In the genomic region with DNA sequence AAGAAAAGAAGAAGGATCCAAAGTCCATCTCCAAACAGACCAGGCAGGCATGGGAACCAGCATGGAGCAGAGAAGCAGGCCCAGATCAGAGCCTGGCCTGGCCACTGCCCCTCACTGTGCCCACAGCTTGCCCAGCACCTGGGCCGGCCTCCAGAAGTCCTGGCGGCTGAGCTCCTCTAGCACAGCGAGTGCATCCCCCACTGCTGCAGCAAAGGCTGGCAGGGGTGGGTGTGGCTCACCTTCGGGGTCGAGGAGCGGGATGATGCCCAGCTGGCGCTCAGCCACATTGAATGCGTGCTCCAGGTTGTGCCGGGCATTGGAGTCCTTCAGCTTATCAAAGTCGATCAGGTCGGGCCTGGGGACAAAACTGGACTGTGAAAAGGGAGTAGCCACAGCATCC, we compare ENCODE assay signal across 16 cellular contexts.
DNase-seq lines count a peak whose midpoint lies in the region; ATAC-seq, FAIRE-seq and TF ChIP-seq lines count a peak whose summit lies in the region.
"Had no signal": no experiment of that assay in that cellular context is flagged by ENCODE, and none has a peak within 500 bp of the region (broad histone marks: within the 10 kb centered on the region; RNA-seq: fewer than 3 reads in every experiment).

No MANE protein-coding gene starts in this region.

- peak; percentile 55 for FAIRE-seq in urothelium cell line (lab: Jason Lieb, UNC)
- FAIRE-seq: D721Med, GM19239 had no signal

- no peak overlapping the region for H2BK120ac ChIP-seq in neuronal stem cell (ENCODE audit: low read depth, low read length)

- H2AK5ac ChIP-seq in neuronal stem cell (ENCODE audit: low read depth, low read length), result peak overlapping the region; percentile 31

- no peak overlapping the region for H3K9ac ChIP-seq in neuronal stem cell (ENCODE audit: low read depth, low read length, poor library complexity)

- no peak overlapping the region for H3K18ac ChIP-seq in neuronal stem cell (ENCODE audit: low read length)

- whole genome bisulfite sequencing in neuronal stem cell (ENCODE audit: extremely low coverage in 2 of 2, insufficient read length in 2 of 2, insufficient replicate concordance in 1 of 2), 2 donors, result no CpG with 5 or more reads among the region's 11 CpGs

- H2BK5ac ChIP-seq in neuronal stem cell (ENCODE audit: low read length), result no peak overlapping the region

- peak overlapping the region; percentile 62 for H2BK15ac ChIP-seq in neuronal stem cell (ENCODE audit: low read length)

- no peak for TF ChIP-seq CTCF in breast epithelium (IDR thresholded peaks at IDR 0.05)

- no peaks in the 10 kb centered on the region for H3K79me1 ChIP-seq in neuronal stem cell (ENCODE audit: low read depth, low read length)

- no peak overlapping the region for H3K4me2 ChIP-seq in neuronal stem cell (ENCODE audit: insufficient read depth, low read length, poor library complexity, severe bottlenecking)
- H3K4me2 ChIP-seq: A549 had no signal

- H3K36me3 ChIP-seq in neuronal stem cell (replicated peaks in 1 of 2; ENCODE audit: control insufficient read depth in 2 of 2, insufficient read depth in 2 of 2, low read length in 2 of 2), result no peaks in the 10 kb centered on the region
- H3K36me3 ChIP-seq in H7 (replicated peaks; ENCODE audit: control insufficient read depth, insufficient read depth, low read length), result no peaks in the 10 kb centered on the region
- no peaks in the 10 kb centered on the region for H3K36me3 ChIP-seq in breast epithelium
- H3K36me3 ChIP-seq: BE2C had no signal

- H3K4me3 ChIP-seq in neuronal stem cell (ENCODE audit: low read length in 2 of 2), result no peak overlapping the region
- no peak overlapping the region for H3K4me3 ChIP-seq in H7 (ENCODE audit: insufficient read depth, low read depth, low read length)
- no peak overlapping the region for H3K4me3 ChIP-seq in breast epithelium
- H3K4me3 ChIP-seq: A549 had no signal

- H2BK12ac ChIP-seq in neuronal stem cell (ENCODE audit: low read length), result no peak overlapping the region

- no peak for TF ChIP-seq POLR2A in breast epithelium (IDR thresholded peaks at IDR 0.05)

- no peak overlapping the region for H3K23ac ChIP-seq in neuronal stem cell (ENCODE audit: low read depth, low read length, poor library complexity)

- DNase-seq in cerebellar cortex (ENCODE audit: low spot score), result peak; percentile 80
- DNase-seq in left lobe of liver (ENCODE audit: low spot score), result no peak
- DNase-seq in neuronal stem cell (ENCODE audit: low spot score), result no peak
- no peak for DNase-seq in urothelium cell line (ENCODE audit: low spot score)
- DNase-seq in H7, result no peak
- no peak for DNase-seq in breast epithelium (ENCODE audit: low spot score in 2 of 2)
- DNase-seq in T1000 (lab: John Stamatoyannopoulos, UW), result no peak
- DNase-seq: CD8-positive, alpha-beta T cell; DMS153; DMS79 treated with DMSO at 0.1 percent for 48 hours; GDM1 had no signal

- H3K9me3 ChIP-seq in neuronal stem cell (replicated peaks in 1 of 2; ENCODE audit: control insufficient read depth in 2 of 2, insufficient read depth in 1 of 2, low read depth in 1 of 2, low read length in 2 of 2) (no peaks in the 10 kb centered on the region), breast epithelium (no peaks in the 10 kb centered on the region)
- H3K9me3 ChIP-seq: A549, BE2C had no signal

- intact Hi-C loops in breast epithelium (cut with DNase I; ENCODE audit: low total_unique reads), result no loop called here

- H4K8ac ChIP-seq in neuronal stem cell (ENCODE audit: low read depth, low read length), result no peak overlapping the region

- H3K14ac ChIP-seq in neuronal stem cell (ENCODE audit: low read length), result no peak overlapping the region

- H3K4ac ChIP-seq in neuronal stem cell (ENCODE audit: low read length), result no peak overlapping the region

- H4K91ac ChIP-seq in neuronal stem cell (ENCODE audit: low read depth, low read length, poor library complexity), result no peak overlapping the region

- H3K4me1 ChIP-seq in neuronal stem cell (ENCODE audit: control insufficient read depth in 2 of 2, insufficient read depth in 1 of 2, low read depth in 1 of 2, low read length in 2 of 2) (peaks cover 0 to 1% of the 10 kb centered on the region in 2 donors), breast epithelium (no peaks in the 10 kb centered on the region)
- H3K4me1 ChIP-seq: BE2C had no signal

- H3K27ac ChIP-seq in neuronal stem cell (replicated peaks; ENCODE audit: low read length), result no peak overlapping the region
- no peak overlapping the region for H3K27ac ChIP-seq in breast epithelium
- H3K27ac ChIP-seq: C4-2B had no signal

- peaks cover 0 to 49% (median 0%) of the 10 kb centered on the region in 3 experiments for H3K27me3 ChIP-seq in neuronal stem cell (ENCODE audit: control insufficient read depth in 3 of 3, insufficient read depth in 3 of 3, low read depth in 1 of 3, low read length in 3 of 3)
- H3K27me3 ChIP-seq in H7 (ENCODE audit: control insufficient read depth, insufficient read depth, low read length), result no peaks in the 10 kb centered on the region
- no peaks in the 10 kb centered on the region for H3K27me3 ChIP-seq in breast epithelium
- H3K27me3 ChIP-seq: BE2C had no signal

- no peak overlapping the region for H2AFZ ChIP-seq in neuronal stem cell (ENCODE audit: low read length)

- peak; percentile 20 for ATAC-seq in left lobe of liver
- ATAC-seq: CD8-positive, alpha-beta T cell had no signal
